Comparison of ENCODE assay signal across 8 cellular contexts in genomic region chr11:73350908-73351636, GRCh38. TPM values are rescaled to one million over a fixed set of nuclear protein-coding genes. Genes with fewer than 3 reads are reported as not detected.
A peak's percentile ranks its signal among the peaks of the same experiment; 100 is the strongest.
DNase-seq lines count a peak whose midpoint lies in the region; ATAC-seq, FAIRE-seq and TF ChIP-seq lines count a peak whose summit lies in the region.

No MANE protein-coding gene starts in this region.

- H3K4me1 Mint-ChIP-seq in T-helper 17 cell: peaks cover 10% of the 10 kb centered on the region

- H3K9me3 ChIP-seq in T-helper 17 cell (ENCODE audit: control insufficient read depth, low read length, poor library complexity, severe bottlenecking): no peaks in the 10 kb centered on the region
- no peaks in the 10 kb centered on the region for H3K9me3 ChIP-seq in small intestine (ENCODE audit: control insufficient read depth, low read depth)

- no peak overlapping the region for H3K4me3 ChIP-seq in small intestine (ENCODE audit: low read depth in 1 of 2, low read length in 2 of 2)

- no peak overlapping the region for H3K4me3 Mint-ChIP-seq in T-helper 17 cell

- peak; percentile 95 for TF ChIP-seq CTCF in GM12801 (IDR thresholded peaks at IDR 0.05; ENCODE audit: extremely low read depth, insufficient read length)

- H3K27me3 ChIP-seq in small intestine (ENCODE audit: control insufficient read depth in 2 of 2, insufficient read depth in 2 of 2, low read length in 2 of 2): no peaks in the 10 kb centered on the region

- no peaks in the 10 kb centered on the region for H3K4me1 ChIP-seq in small intestine (ENCODE audit: control insufficient read depth in 2 of 2, insufficient read depth in 1 of 2, low read depth in 1 of 2, low read length in 1 of 2)

- H3K27ac Mint-ChIP-seq in T-helper 17 cell: peak overlapping the region; percentile 72

- H3K36me3 Mint-ChIP-seq in T-helper 17 cell (ENCODE audit: low read depth): no peaks in the 10 kb centered on the region

- H3K36me3 ChIP-seq in small intestine (ENCODE audit: control insufficient read depth in 2 of 2, insufficient read depth in 2 of 2, low read length in 2 of 2): no peaks in the 10 kb centered on the region

- DNase-seq in NCI-H128 (lab: John Stamatoyannopoulos, UW; ENCODE audit: unreplicated experiment) (peak; percentile 17), T-helper 17 cell (peak; percentile 22 to 51 (median 35)), anterior cingulate cortex (lab: John Stamatoyannopoulos, UW) (peak in 35 of 58 donors; percentile 8 to 66 (median 26)), hepatic stellate cell (ENCODE audit: low spot score) (peak; percentile 92), small intestine (peak; percentile 60)

- WGBS in small intestine, 3 donors: 16 to 26% (median 21%) methylated on average over 16 of the region's 16 CpGs

- peaks cover 8% of the 10 kb centered on the region for H3K27me3 Mint-ChIP-seq in T-helper 17 cell

- no peak for FAIRE-seq in small intestine (lab: Jason Lieb, UNC)

- ATAC-seq in T-helper 17 cell: peak; percentile 94
- no peak for ATAC-seq in HG03432 (IDR thresholded peaks at IDR 0.05; ENCODE audit: unreplicated experiment)
- ATAC-seq in GM18870 (IDR thresholded peaks at IDR 0.05; ENCODE audit: unreplicated experiment): no peak

- no peak overlapping the region for H3K27ac ChIP-seq in small intestine (ENCODE audit: low read depth in 1 of 2, low read length in 1 of 2)

RNA-seq across cellular contexts. Expression of gene RELT, which starts 25.1 kb away (rescaled TPM):
- total RNA-seq in T-helper 17 cell: 100 to 1,000 TPM; 139 to 169 TPM
- polyA plus RNA-seq in small intestine: 1 to 10 TPM in 2 of 3 donors, under 1 TPM in 1; 0.67 to 3.3 (median 1.1) TPM

RNA-seq across cellular contexts. Expression of gene ARHGEF17, which starts 43.0 kb away (rescaled TPM):
- under 1 TPM in 1 of 2 donors, not detected in 1; 0.17 TPM for total RNA-seq in T-helper 17 cell
- polyA plus RNA-seq in small intestine: 10 to 100 TPM in 1 of 3 donors, 1 to 10 TPM in 1, under 1 TPM in 1; 0.67 to 11.6 (median 1.4) TPM

Comparison
In these comparisons a context has a peak if more than half of its experiments do, and no peak if none do; other contexts are left out.
1. DNase-seq: peak in every context shown above with its lines; median percentile 92 in hepatic stellate cell; 60 in small intestine; 35 in T-helper 17 cell; 26 in anterior cingulate cortex; 17 in NCI-H128.